Comparison of ENCODE assay signal across 1 cellular context in genomic region chr18:2002178-2002577, GRCh38.
TF ChIP-seq lines count a peak whose summit lies in the region.

No MANE protein-coding gene starts in this region.

TF ChIP-seq in H1, 55 proteins besides CTCF, POLR2A, EP300 and RAD21 (continued from another document):
- TF ChIP-seq CHD7 (IDR thresholded peaks at IDR 0.05; ENCODE audit: insufficient replicate concordance, low read length) (no peak), E2F6 (IDR thresholded peaks at IDR 0.05) (0 out of 2 replicates have a peak, but pooled peaks have one; percentile 21), MAFK (IDR thresholded peaks at IDR 0.05; ENCODE audit: low read depth, low read length) (no peak), ATF2 (IDR thresholded peaks at IDR 0.05; ENCODE audit: low read length) (no peak), PHF8 (conservative IDR thresholded peaks at IDR 0.05; ENCODE audit: low read depth, low read length) (no peak), BRCA1 (IDR thresholded peaks at IDR 0.05; ENCODE audit: low read depth, low read length) (no peak)
TF ChIP-seq in H1: peak in this region for 1.
